ENCODE assay signal across 8 cellular contexts in genomic region chr7:5263076-5263475, GRCh38. TPM values are rescaled to one million over a fixed set of nuclear protein-coding genes. Genes with fewer than 3 reads are reported as not detected.
A peak's percentile ranks its signal among the peaks of the same experiment; 100 is the strongest.
DNase-seq lines count a peak whose midpoint lies in the region; ATAC-seq and TF ChIP-seq lines count a peak whose summit lies in the region.
"Not testable (repeated sequence)": the region's sequence is repeated elsewhere in the genome, so short reads cannot be mapped to it uniquely, and the experiment has no call there.

No MANE protein-coding gene starts in this region.

- intact Hi-C loops in lower lobe of right lung (cut with DNase I); thyroid gland (cut with DNase I): not testable (repeated sequence)

- H3K9me3 ChIP-seq in cardiac muscle cell (ENCODE audit: low read depth); lower lobe of right lung; neuronal stem cell (replicated peaks in 1 of 2; ENCODE audit: control insufficient read depth in 2 of 2, insufficient read depth in 1 of 2, low read depth in 1 of 2, low read length in 2 of 2); thyroid gland: not testable (repeated sequence)

- H3K4ac ChIP-seq in neuronal stem cell (ENCODE audit: low read length) = not testable (repeated sequence)

- H2BK12ac ChIP-seq in neuronal stem cell (ENCODE audit: low read length) = not testable (repeated sequence)

- not testable (repeated sequence) for H3K4me3 Mint-ChIP-seq in nephron progenitor cell

- H3K79me1 ChIP-seq in neuronal stem cell (ENCODE audit: low read depth, low read length) = not testable (repeated sequence)

- peak overlapping the region; percentile 72 for H2AFZ ChIP-seq in neuronal stem cell (ENCODE audit: low read length)

- not testable (repeated sequence) for H3K4me2 ChIP-seq in neuronal stem cell (ENCODE audit: insufficient read depth, low read length, poor library complexity, severe bottlenecking)

- H4K91ac ChIP-seq in neuronal stem cell (ENCODE audit: low read depth, low read length, poor library complexity) = not testable (repeated sequence)

- not testable (repeated sequence) for H3K23ac ChIP-seq in neuronal stem cell (ENCODE audit: low read depth, low read length, poor library complexity)

- H3K4me1 ChIP-seq in cardiac muscle cell (ENCODE audit: low read depth) (peaks cover 14% of the 10 kb centered on the region), neuronal stem cell (ENCODE audit: control insufficient read depth in 2 of 2, insufficient read depth in 1 of 2, low read depth in 1 of 2, low read length in 2 of 2) (peaks cover 9 to 17% of the 10 kb centered on the region in 2 donors), thyroid gland (peaks cover 27 to 38% of the 10 kb centered on the region in 2 donors)
- not testable (repeated sequence) for H3K4me1 ChIP-seq in lower lobe of right lung

- not testable (repeated sequence) for H3K18ac ChIP-seq in neuronal stem cell (ENCODE audit: low read length)

- not testable (repeated sequence) for H3K36me3 ChIP-seq in cardiac muscle cell; lower lobe of right lung; neuronal stem cell (replicated peaks in 1 of 2; ENCODE audit: control insufficient read depth in 2 of 2, insufficient read depth in 2 of 2, low read length in 2 of 2); thyroid gland

- not testable (repeated sequence) for H3K27me3 Mint-ChIP-seq in nephron progenitor cell (ENCODE audit: low read depth, poor library complexity)

- WGBS in neuronal stem cell (ENCODE audit: extremely low coverage in 2 of 2, insufficient read length in 2 of 2, insufficient replicate concordance in 1 of 2), 2 donors = no CpG with 5 or more reads among the region's 11 CpGs
- 13 to 28% methylated on average over 5 to 11 of the region's 11 CpGs for WGBS in thyroid gland, 2 donors

- TF ChIP-seq CTCF in cardiac muscle cell (IDR thresholded peaks at IDR 0.05; ENCODE audit: low read depth, low read length); lower lobe of right lung (IDR thresholded peaks at IDR 0.05); nephron progenitor cell (IDR thresholded peaks at IDR 0.05); thyroid gland (IDR thresholded peaks at IDR 0.05): not testable (repeated sequence)

- peak overlapping the region; percentile 22 for H3K27ac Mint-ChIP-seq in nephron progenitor cell

- not testable (repeated sequence) for H4K8ac ChIP-seq in neuronal stem cell (ENCODE audit: low read depth, low read length)

- not testable (repeated sequence) for H3K36me3 Mint-ChIP-seq in nephron progenitor cell (ENCODE audit: low read depth)

- not testable (repeated sequence) for H3K4me3 ChIP-seq in cardiac muscle cell; lower lobe of right lung; neuronal stem cell (ENCODE audit: low read length in 2 of 2); thyroid gland (replicated peaks in 1 of 3)

- H3K4me1 Mint-ChIP-seq in nephron progenitor cell = peaks cover 26% of the 10 kb centered on the region

- H3K9ac ChIP-seq in neuronal stem cell (ENCODE audit: low read depth, low read length, poor library complexity) = not testable (repeated sequence)

- H3K27me3 ChIP-seq in cardiac muscle cell; lower lobe of right lung (ENCODE audit: low read depth); neuronal stem cell (ENCODE audit: control insufficient read depth in 3 of 3, insufficient read depth in 3 of 3, low read depth in 1 of 3, low read length in 3 of 3); thyroid gland: not testable (repeated sequence)

- peak; percentile 17 to 23 for ATAC-seq in lower lobe of right lung

- H2BK15ac ChIP-seq in neuronal stem cell (ENCODE audit: low read length) = not testable (repeated sequence)

- H2BK120ac ChIP-seq in neuronal stem cell (ENCODE audit: low read depth, low read length) = not testable (repeated sequence)

- TF ChIP-seq POLR2A in thyroid gland (IDR thresholded peaks at IDR 0.05) = peak in 1 of 2 donors; percentile 23

- not testable (repeated sequence) for H2AK5ac ChIP-seq in neuronal stem cell (ENCODE audit: low read depth, low read length)

- not testable (repeated sequence) for H3K14ac ChIP-seq in neuronal stem cell (ENCODE audit: low read length)

- not testable (repeated sequence) for H3K9me3 Mint-ChIP-seq in nephron progenitor cell

- H3K27ac ChIP-seq in cardiac muscle cell (peak overlapping the region; percentile 51), thyroid gland (peak overlapping the region; percentile 65 to 91 (median 84))
- H3K27ac ChIP-seq in lower lobe of right lung; neuronal stem cell (replicated peaks; ENCODE audit: low read length): not testable (repeated sequence)

- peak; percentile 41 for DNase-seq in DMS79 (lab: John Stamatoyannopoulos, UW)
- peak in 2 of 3 experiments; percentile 5 to 22 for DNase-seq in NCI-H1417 (lab: John Stamatoyannopoulos, UW)
- DNase-seq in NCI-H2227 treated with DMSO at 0.1 percent for 48 hours (lab: John Stamatoyannopoulos, UW) = peak; percentile 9
- DNase-seq in cardiac muscle cell (ENCODE audit: low read depth in 1 of 2, low spot score in 1 of 2) = peak in 1 of 2 donors; percentile 56
- not testable (repeated sequence) for DNase-seq in lower lobe of right lung; neuronal stem cell (ENCODE audit: low spot score)
- peak; percentile 43 for DNase-seq in nephron progenitor cell
- DNase-seq in thyroid gland = peak; percentile 80 to 85

- not testable (repeated sequence) for H2BK5ac ChIP-seq in neuronal stem cell (ENCODE audit: low read length)

RNA-seq across cellular contexts. Expression of gene SLC29A4, which starts 19.7 kb away (rescaled TPM):
- 19.5 and 28.3 TPM in 2 replicates for total RNA-seq in cardiac muscle cell
- 14.6 and 26.5 TPM in 2 replicates for polyA plus RNA-seq in cardiac muscle cell
- 2.7 TPM for total RNA-seq in lower lobe of right lung
- polyA plus RNA-seq in neuronal stem cell (2013, experiment 1 of 2) = 29.0 TPM
- 28.9 TPM for polyA plus RNA-seq in neuronal stem cell (2013, experiment 2 of 2)
- total RNA-seq in thyroid gland = 10 to 100 TPM in 3 of 4 donors, 1 to 10 TPM in 1; 8.5 to 23.2 (median 14.4) TPM
